38 cellular contexts compared by ENCODE assay signal in genomic region chr12:75275702-75276101, GRCh38. TPM values are rescaled to one million over a fixed set of nuclear protein-coding genes. Genes with fewer than 3 reads are reported as not detected.
"Had no signal": no experiment of that assay in that cellular context is flagged by ENCODE, and none has a peak within 500 bp of the region (broad histone marks: within the 10 kb centered on the region; RNA-seq: fewer than 3 reads in every experiment).

No MANE protein-coding gene starts in this region.

- H3K27ac ChIP-seq: adrenal gland, ascending aorta, body of pancreas, brain microvascular endothelial cell, breast epithelium, cardiac muscle cell had no signal

- H3K36me3 ChIP-seq: adrenal gland, ascending aorta, brain microvascular endothelial cell, breast epithelium, cardiac muscle cell had no signal

- ATAC-seq: activated naive CD4-positive, alpha-beta T cell treated with anti-CD3 and anti-CD28 coated beads, Interleukin-2, amount 50 U/mL, for 72 hours; activated naive CD8-positive, alpha-beta T cell treated with anti-CD3 and anti-CD28 coated beads, Interleukin-2, amount 50 U/mL, for 24 hours; activated T-cell treated with anti-CD3 and anti-CD28 coated beads, Interleukin-2, amount 50 U/mL, for 4 hours; activated T-cell treated with anti-CD3 and anti-CD28 coated beads, Interleukin-2, amount 50 U/mL, for 72 hours; activated T-helper 17 cell treated with anti-CD3 and anti-CD28 coated beads, Interleukin-2, amount 50 U/mL, for 72 hours; body of pancreas had no signal

- DNase-seq: activated effector memory CD4-positive, alpha-beta T cell treated with anti-CD3 and anti-CD28 coated beads, Interleukin-2, amount 50 U/mL, for 16 hours; activated effector memory CD4-positive, alpha-beta T cell treated with Interleukin-2 at 50 U/mL for 16 hours; activated gamma-delta T cell; activated gamma-delta T cell treated with Interleukin-2 at 50 U/mL for 16 hours; activated naive CD4-positive, alpha-beta T cell; activated naive CD4-positive, alpha-beta T cell treated with anti-CD3 and anti-CD28 coated beads for 36 hours; activated naive CD4-positive, alpha-beta T cell treated with anti-CD3 and anti-CD28 coated beads, Interleukin-2, amount 10 ng/mL, durations not matched to agents 7 days and 5 days; activated naive CD4-positive, alpha-beta T cell treated with anti-CD3 and anti-CD28 coated beads, Interleukin-2, amount 50 U/mL, for 16 hours; activated naive CD4-positive, alpha-beta T cell treated with Interleukin-2 at 50 U/mL for 16 hours; activated naive CD8-positive, alpha-beta T cell treated with anti-CD3 and anti-CD28 coated beads for 36 hours; activated naive CD8-positive, alpha-beta T cell treated with anti-CD3 and anti-CD28 coated beads, Interleukin-2, amount 10 ng/mL, durations not matched to agents 7 days and 5 days; activated naive CD8-positive, alpha-beta T cell treated with anti-CD3 and anti-CD28 coated beads, Interleukin-2, amount 50 U/mL, for 24 hours; activated T-cell treated with anti-CD3 and anti-CD28 coated beads, Interleukin-2, amount 50 U/mL, for 24 hours; activated T-cell treated with anti-CD3 and anti-CD28 coated beads, Interleukin-2, amount 50 U/mL, for 4 hours; activated T-cell treated with anti-CD3 and anti-CD28 coated beads, Interleukin-2, amount 50 U/mL, for 48 hours; activated T-cell treated with anti-CD3 and anti-CD28 coated beads, Interleukin-2, amount 50 U/mL, for 72 hours; adrenal gland; amniotic stem cell; amygdala; anterior cingulate cortex; aorta; body of pancreas; brain microvascular endothelial cell; caudate nucleus; central memory CD4-positive, alpha-beta T cell; cerebellar nuclear complex had no signal

- H3K4me3 ChIP-seq: adrenal gland, ascending aorta, body of pancreas, breast epithelium, cardiac muscle cell had no signal

- H3K27me3 ChIP-seq: adrenal gland, ascending aorta, body of pancreas, brain microvascular endothelial cell, breast epithelium, cardiac muscle cell had no signal

- H3K9me3 ChIP-seq: adrenal gland, ascending aorta, body of pancreas, breast epithelium had no signal

- H3K4me1 ChIP-seq: adrenal gland, ascending aorta, body of pancreas, breast epithelium had no signal

RNA-seq across cellular contexts. Expression of gene GLIPR1L1, which starts 58.8 kb away (rescaled TPM):
- total RNA-seq: activated naive CD4-positive, alpha-beta T cell treated with anti-CD3 and anti-CD28 coated beads for 36 hours; activated naive CD4-positive, alpha-beta T cell treated with anti-CD3 and anti-CD28 coated beads, Interleukin-2, amount 50 U/mL, for 72 hours; activated naive CD8-positive, alpha-beta T cell treated with anti-CD3 and anti-CD28 coated beads for 36 hours; activated naive CD8-positive, alpha-beta T cell treated with anti-CD3 and anti-CD28 coated beads, Interleukin-2, amount 10 ng/mL, durations not matched to agents 7 days and 5 days; activated T-cell treated with anti-CD3 and anti-CD28 coated beads, Interleukin-2, amount 50 U/mL, for 4 hours; activated T-cell treated with anti-CD3 and anti-CD28 coated beads, Interleukin-2, amount 50 U/mL, for 72 hours; activated T-helper 1 cell treated with anti-CD3 and anti-CD28 coated beads, Interleukin-12 subunit alpha, Interleukin-12 subunit beta, Interleukin-2, Interleukin-4 antibody, amounts not matched to agents 30 ng/mL and 10 ng/mL and 1 ng/mL, durations not matched to agents 14 hours and 24 hours and 36 hours; activated T-helper 17 cell treated with anti-CD3 and anti-CD28 coated beads, Interleukin-2, amount 50 U/mL, for 72 hours; activated T-helper 2 cell treated with anti-CD3 and anti-CD28 coated beads, Interferon-gamma antibody, Interleukin-2, Interleukin-4, amounts not matched to agents 10 μg/mL and 5 μg/mL and 100 μg/mL, durations not matched to agents 14 hours and 24 hours and 36 hours; adrenal gland; aorta; ascending aorta; astrocyte; body of pancreas; breast epithelium; bronchial epithelial cell; cardiac muscle cell; cardiac septum; cerebellum; chondrocyte had no signal
